In genomic region chr5:128905225-128906110, GRCh38 we compare ENCODE assay signal across 8 cellular contexts. TPM values are rescaled to one million over a fixed set of nuclear protein-coding genes. Genes with fewer than 3 reads are reported as not detected.
DNase-seq lines count a peak whose midpoint lies in the region; ATAC-seq, FAIRE-seq and TF ChIP-seq lines count a peak whose summit lies in the region.

No MANE protein-coding gene starts in this region.

- peak; percentile 94 for TF ChIP-seq CTCF in VCaP (conservative IDR thresholded peaks at IDR 0.05)
- peak; percentile 50 to 82 (median 76) for TF ChIP-seq CTCF in esophagus squamous epithelium (IDR thresholded peaks at IDR 0.05)

- H3K27me3 Mint-ChIP-seq in naive thymus-derived CD8-positive, alpha-beta T cell = peaks cover 0 to 10% (median 4%) of the 10 kb centered on the region in 5 donors

- no peaks in the 10 kb centered on the region for H3K9me3 ChIP-seq in esophagus squamous epithelium

- no peak for TF ChIP-seq POLR2A in esophagus squamous epithelium (IDR thresholded peaks at IDR 0.05)

- no peaks in the 10 kb centered on the region for H3K27me3 ChIP-seq in esophagus squamous epithelium

- intact Hi-C loops in esophagus squamous epithelium (cut with DNase I) = loop anchor here (10.0 kb wide), 1 partner anchor 229 kb away; no protein-coding TSS in a partner anchor

- peak; percentile 78 for FAIRE-seq in GM18507 (lab: Jason Lieb, UNC)

- DNase-seq in CD1c-positive myeloid dendritic cell (ENCODE audit: extremely low spot score) (peak; percentile 65), GM18507 (ENCODE audit: extremely low spot score, insufficient read length, low read depth) (peak; percentile 2), NCI-H1417 treated with DMSO at 0.1 percent for 48 hours (lab: John Stamatoyannopoulos, UW) (peak; percentile 4), esophagus squamous epithelium (lab: John Stamatoyannopoulos, UW) (no peak), NCI-H2107 treated with DMSO at 0.1 percent for 48 hours (lab: John Stamatoyannopoulos, UW; ENCODE audit: unreplicated experiment) (no peak)
- DNase-seq in naive thymus-derived CD8-positive, alpha-beta T cell = peak in 7 of 10 donors; percentile 5 to 49 (median 21)

- H3K4me3 Mint-ChIP-seq in naive thymus-derived CD8-positive, alpha-beta T cell = no peak overlapping the region

- H3K27ac ChIP-seq in VCaP = no peak overlapping the region
- no peak overlapping the region for H3K27ac ChIP-seq in esophagus squamous epithelium

- H3K9me3 Mint-ChIP-seq in naive thymus-derived CD8-positive, alpha-beta T cell = no peaks in the 10 kb centered on the region

- no peak overlapping the region for H3K27ac Mint-ChIP-seq in naive thymus-derived CD8-positive, alpha-beta T cell

- H3K36me3 Mint-ChIP-seq in naive thymus-derived CD8-positive, alpha-beta T cell = no peaks in the 10 kb centered on the region

- peak; percentile 92 for ATAC-seq in HG02852 (IDR thresholded peaks at IDR 0.05; ENCODE audit: unreplicated experiment)
- ATAC-seq in naive thymus-derived CD8-positive, alpha-beta T cell = peak in 1 of 2 donors; percentile 66

- H3K4me3 ChIP-seq in esophagus squamous epithelium = no peak overlapping the region

- POLR2A ChIA-PET in naive thymus-derived CD8-positive, alpha-beta T cell (lab: Charles Lee) = no interaction called here

- H3K36me3 ChIP-seq in esophagus squamous epithelium = no peaks in the 10 kb centered on the region

- no peaks in the 10 kb centered on the region for H3K4me1 Mint-ChIP-seq in naive thymus-derived CD8-positive, alpha-beta T cell

- 42 to 44% methylated on average over 5 of the region's 5 CpGs for WGBS in esophagus squamous epithelium, 2 donors

- H3K4me1 ChIP-seq in esophagus squamous epithelium = no peaks in the 10 kb centered on the region

RNA-seq across cellular contexts. Expression of gene SLC27A6, which starts 59.8 kb away (rescaled TPM):
- total RNA-seq in esophagus squamous epithelium = 1 to 10 TPM; 1.3 to 8.0 (median 4.7) TPM
- not detected for total RNA-seq in naive thymus-derived CD8-positive, alpha-beta T cell
- not detected for polyA plus RNA-seq in naive thymus-derived CD8-positive, alpha-beta T cell

Comparison
In these comparisons a context has a peak if more than half of its experiments do, and no peak if none do; other contexts are left out.
1. DNase-seq: peak in CD1c-positive myeloid dendritic cell (single experiment), GM18507 (single experiment), NCI-H1417 treated with DMSO at 0.1 percent for 48 hours (single experiment) and naive thymus-derived CD8-positive, alpha-beta T cell (7 of 10); none in esophagus squamous epithelium (single experiment) and NCI-H2107 treated with DMSO at 0.1 percent for 48 hours (single experiment).